1 cellular context compared by ENCODE assay signal in the genomic region with DNA sequence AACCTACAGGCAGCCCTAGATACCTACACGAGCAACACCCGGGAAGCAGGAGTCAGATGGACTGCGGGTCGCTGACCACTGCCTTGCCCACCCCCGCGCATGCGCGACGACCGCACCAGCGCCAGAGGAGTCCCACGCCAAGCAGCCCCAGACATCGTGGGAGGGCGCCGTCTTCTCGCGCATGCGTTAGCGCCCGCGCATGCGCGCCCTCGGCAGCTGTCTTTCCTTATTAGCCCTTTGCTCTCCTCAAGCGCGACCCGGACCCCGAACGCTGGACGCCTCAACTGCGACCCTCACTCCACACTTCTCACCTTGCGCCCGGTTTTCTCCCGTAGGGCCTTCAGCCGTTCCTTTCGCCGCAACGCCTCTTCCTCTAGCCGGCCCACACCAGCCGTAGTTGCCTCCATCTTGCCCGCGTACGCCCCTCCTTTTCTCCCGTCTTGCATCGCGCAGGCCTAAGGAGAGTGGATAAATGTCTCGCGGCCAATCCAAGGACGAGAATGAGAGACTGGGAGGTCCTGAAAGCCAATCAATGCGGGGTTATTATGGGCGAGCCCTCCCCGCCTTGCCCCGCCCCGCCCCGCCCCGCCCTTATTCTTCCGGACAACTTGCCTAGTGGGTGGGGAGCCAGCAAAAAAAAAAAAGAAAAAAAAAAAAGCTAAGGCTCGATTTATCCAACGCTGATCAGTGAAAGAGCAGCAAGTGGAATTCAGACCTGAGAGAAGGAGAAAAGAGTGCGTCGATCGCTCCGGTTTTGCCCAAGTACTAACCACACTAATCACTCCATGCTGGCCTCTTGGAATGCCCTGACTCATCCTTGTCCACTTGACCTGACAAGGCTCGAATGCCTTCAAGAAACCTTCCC.
TF ChIP-seq lines count a peak whose summit lies in the region.

A gene (minus strand): TSS at position 420 of the 865 bp plus-strand sequence. CDS start 13 bp downstream, at position 407.

TF ChIP-seq in K562, 482 proteins besides CTCF, POLR2A, EP300 and RAD21 (continued from another document and continues in another):
- no peak for TF ChIP-seq HDGF (IDR thresholded peaks at IDR 0.05)
- no peak for TF ChIP-seq ZNF253 (CRISPR knock-in tag; conservative IDR thresholded peaks at IDR 0.05)
- TF ChIP-seq RCOR1 (IDR thresholded peaks at IDR 0.05; ENCODE audit: borderline replicate concordance in 1 of 2, low read depth in 2 of 2, low read length in 2 of 2) = peak in 1 of 2 experiments; percentile 82; a peak in 3 of 4 replicates
- TF ChIP-seq, protein P1, sequence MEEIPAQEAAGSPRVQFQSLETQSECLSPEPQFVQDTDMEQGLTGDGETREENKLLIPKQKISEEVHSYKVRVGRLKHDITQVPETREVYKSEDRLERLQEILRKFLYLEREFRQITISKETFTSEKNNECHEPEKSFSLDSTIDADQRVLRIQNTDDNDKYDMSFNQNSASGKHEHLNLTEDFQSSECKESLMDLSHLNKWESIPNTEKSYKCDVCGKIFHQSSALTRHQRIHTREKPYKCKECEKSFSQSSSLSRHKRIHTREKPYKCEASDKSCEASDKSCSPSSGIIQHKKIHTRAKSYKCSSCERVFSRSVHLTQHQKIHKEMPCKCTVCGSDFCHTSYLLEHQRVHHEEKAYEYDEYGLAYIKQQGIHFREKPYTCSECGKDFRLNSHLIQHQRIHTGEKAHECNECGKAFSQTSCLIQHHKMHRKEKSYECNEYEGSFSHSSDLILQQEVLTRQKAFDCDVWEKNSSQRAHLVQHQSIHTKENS (CRISPR knock-in tag; IDR thresholded peaks at IDR 0.05) = no peak
- TF ChIP-seq TAF15 (IDR thresholded peaks at IDR 0.05; ENCODE audit: low read depth, low read length) = no peak
- TF ChIP-seq YBX1 (IDR thresholded peaks at IDR 0.05) = no peak
- TF ChIP-seq, protein P2, sequence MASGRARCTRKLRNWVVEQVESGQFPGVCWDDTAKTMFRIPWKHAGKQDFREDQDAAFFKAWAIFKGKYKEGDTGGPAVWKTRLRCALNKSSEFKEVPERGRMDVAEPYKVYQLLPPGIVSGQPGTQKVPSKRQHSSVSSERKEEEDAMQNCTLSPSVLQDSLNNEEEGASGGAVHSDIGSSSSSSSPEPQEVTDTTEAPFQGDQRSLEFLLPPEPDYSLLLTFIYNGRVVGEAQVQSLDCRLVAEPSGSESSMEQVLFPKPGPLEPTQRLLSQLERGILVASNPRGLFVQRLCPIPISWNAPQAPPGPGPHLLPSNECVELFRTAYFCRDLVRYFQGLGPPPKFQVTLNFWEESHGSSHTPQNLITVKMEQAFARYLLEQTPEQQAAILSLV (tag; IDR thresholded peaks at IDR 0.05) = no peak
- TF ChIP-seq, protein P3, sequence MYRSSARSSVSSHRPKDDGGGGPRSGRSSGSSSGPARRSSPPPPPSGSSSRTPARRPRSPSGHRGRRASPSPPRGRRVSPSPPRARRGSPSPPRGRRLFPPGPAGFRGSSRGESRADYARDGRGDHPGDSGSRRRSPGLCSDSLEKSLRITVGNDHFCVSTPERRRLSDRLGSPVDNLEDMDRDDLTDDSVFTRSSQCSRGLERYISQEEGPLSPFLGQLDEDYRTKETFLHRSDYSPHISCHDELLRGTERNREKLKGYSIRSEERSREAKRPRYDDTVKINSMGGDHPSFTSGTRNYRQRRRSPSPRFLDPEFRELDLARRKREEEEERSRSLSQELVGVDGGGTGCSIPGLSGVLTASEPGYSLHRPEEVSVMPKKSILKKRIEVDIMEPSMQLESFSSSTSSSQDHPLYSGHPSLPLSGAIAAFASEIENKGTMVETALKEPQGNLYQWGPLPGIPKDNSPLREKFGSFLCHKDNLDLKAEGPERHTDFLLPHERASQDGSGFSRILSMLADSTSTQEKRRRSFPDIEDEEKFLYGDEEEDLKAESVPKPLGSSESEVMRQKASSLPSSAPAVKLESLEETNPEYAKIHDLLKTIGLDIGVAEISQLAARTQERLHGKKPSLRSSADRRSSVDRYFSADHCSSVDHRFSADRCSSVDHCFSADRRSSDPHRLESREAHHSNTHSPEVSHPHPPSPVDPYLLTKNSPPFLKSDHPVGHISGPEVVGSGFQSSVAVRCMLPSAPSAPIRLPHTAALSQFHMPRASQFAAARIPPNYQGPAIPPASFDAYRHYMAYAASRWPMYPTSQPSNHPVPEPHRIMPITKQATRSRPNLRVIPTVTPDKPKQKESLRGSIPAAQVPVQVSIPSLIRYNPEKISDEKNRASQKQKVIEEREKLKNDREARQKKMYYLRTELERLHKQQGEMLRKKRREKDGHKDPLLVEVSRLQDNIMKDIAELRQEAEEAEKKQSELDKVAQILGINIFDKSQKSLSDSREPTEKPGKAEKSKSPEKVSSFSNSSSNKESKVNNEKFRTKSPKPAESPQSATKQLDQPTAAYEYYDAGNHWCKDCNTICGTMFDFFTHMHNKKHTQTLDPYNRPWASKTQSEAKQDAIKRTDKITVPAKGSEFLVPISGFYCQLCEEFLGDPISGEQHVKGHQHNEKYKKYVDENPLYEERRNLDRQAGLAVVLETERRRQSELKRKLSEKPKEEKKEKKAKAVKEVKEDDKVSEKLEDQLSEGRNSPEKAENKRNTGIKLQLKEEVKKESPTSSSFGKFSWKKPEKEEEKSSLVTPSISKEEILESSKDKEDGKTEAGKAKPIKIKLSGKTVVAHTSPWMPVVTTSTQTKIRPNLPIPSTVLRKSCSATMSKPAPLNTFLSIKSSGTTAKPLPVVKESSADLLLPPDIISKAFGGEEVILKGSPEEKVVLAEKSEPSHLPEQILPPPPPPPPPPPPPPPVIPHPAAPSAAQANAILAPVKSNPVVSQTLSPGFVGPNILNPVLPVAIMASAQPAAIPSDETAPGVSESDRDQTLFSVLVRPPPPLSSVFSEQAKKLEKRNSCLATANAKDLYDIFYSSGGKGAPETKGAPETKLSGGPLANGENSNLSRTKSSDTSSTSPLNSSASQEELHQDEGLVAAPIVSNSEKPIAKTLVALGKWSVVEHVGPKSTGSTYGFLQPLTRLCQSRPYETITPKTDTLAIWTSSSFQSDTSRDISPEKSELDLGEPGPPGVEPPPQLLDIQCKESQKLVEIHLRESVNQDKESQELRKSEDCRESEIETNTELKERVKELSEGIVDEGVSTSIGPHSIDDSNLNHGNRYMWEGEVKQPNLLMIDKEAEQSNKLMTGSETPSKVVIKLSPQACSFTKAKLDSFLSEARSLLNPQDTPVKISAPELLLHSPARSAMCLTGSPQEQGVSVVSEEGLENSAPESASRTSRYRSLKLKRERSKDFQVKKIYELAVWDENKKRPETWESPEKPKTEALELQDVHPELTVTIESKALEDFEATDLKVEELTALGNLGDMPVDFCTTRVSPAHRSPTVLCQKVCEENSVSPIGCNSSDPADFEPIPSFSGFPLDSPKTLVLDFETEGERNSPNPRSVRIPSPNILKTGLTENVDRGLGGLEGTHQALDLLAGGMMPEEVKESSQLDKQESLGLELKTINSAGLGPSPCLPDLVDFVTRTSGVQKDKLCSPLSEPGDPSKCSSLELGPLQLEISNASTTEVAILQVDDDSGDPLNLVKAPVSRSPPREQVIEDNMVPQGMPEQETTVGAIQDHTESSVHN (IDR thresholded peaks at IDR 0.05; ENCODE audit: borderline replicate concordance in 1 of 2, low read depth in 1 of 2) = no peak
- TF ChIP-seq RAD51 (IDR thresholded peaks at IDR 0.05; ENCODE audit: borderline replicate concordance, low read depth) = peak; percentile 51; the same call in 1 of the 2 replicates
- TF ChIP-seq ZNF75A (CRISPR knock-in tag; IDR thresholded peaks at IDR 0.05) = 0 out of 2 replicates have a peak, but pooled peaks have one; percentile 6
- TF ChIP-seq NFE2 (IDR thresholded peaks at IDR 0.05; ENCODE audit: low read depth) = peak; percentile 93
- TF ChIP-seq CSDE1 (IDR thresholded peaks at IDR 0.05) = no peak
- TF ChIP-seq, protein P4, sequence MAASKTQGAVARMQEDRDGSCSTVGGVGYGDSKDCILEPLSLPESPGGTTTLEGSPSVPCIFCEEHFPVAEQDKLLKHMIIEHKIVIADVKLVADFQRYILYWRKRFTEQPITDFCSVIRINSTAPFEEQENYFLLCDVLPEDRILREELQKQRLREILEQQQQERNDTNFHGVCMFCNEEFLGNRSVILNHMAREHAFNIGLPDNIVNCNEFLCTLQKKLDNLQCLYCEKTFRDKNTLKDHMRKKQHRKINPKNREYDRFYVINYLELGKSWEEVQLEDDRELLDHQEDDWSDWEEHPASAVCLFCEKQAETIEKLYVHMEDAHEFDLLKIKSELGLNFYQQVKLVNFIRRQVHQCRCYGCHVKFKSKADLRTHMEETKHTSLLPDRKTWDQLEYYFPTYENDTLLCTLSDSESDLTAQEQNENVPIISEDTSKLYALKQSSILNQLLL (CRISPR knock-in tag; IDR thresholded peaks at IDR 0.05; ENCODE audit: borderline replicate concordance) = no peak
- peak; percentile 49 to 76 for TF ChIP-seq TRIM24 (IDR thresholded peaks at IDR 0.05)
- no peak for TF ChIP-seq NFE2L1 (tag; IDR thresholded peaks at IDR 0.05; ENCODE audit: borderline replicate concordance, low read depth)
- no peak for TF ChIP-seq BDP1 (IDR thresholded peaks at IDR 0.05; ENCODE audit: insufficient read depth, insufficient read length)
- TF ChIP-seq ELF1 (tag; IDR thresholded peaks at IDR 0.05) = peak; percentile 86
- peak; percentile 100 for TF ChIP-seq ZNF766 (CRISPR knock-in tag; conservative IDR thresholded peaks at IDR 0.05)
- peak; percentile 49 for TF ChIP-seq ZNF436 (CRISPR knock-in tag; IDR thresholded peaks at IDR 0.05)
- TF ChIP-seq NFXL1 (CRISPR knock-in tag; IDR thresholded peaks at IDR 0.05) = no peak
- TF ChIP-seq KAT2B (IDR thresholded peaks at IDR 0.05; ENCODE audit: low read depth, low read length) = no peak
- no peak for TF ChIP-seq ZNF696 (CRISPR knock-in tag; conservative IDR thresholded peaks at IDR 0.05)
- 0 out of 4 replicates have a peak, but pooled peaks of 1 of the 2 experiments have one; percentile 20 for TF ChIP-seq FOXA3 (CRISPR knock-in tag; conservative IDR thresholded peaks at IDR 0.05 in 1 of 2, IDR thresholded peaks at IDR 0.05 in 1 of 2)
- no peak for TF ChIP-seq KDM1A (IDR thresholded peaks at IDR 0.05)
- TF ChIP-seq SRSF9 (IDR thresholded peaks at IDR 0.05; ENCODE audit: borderline replicate concordance, low read depth, low read length) = no peak
- TF ChIP-seq, protein P5, sequence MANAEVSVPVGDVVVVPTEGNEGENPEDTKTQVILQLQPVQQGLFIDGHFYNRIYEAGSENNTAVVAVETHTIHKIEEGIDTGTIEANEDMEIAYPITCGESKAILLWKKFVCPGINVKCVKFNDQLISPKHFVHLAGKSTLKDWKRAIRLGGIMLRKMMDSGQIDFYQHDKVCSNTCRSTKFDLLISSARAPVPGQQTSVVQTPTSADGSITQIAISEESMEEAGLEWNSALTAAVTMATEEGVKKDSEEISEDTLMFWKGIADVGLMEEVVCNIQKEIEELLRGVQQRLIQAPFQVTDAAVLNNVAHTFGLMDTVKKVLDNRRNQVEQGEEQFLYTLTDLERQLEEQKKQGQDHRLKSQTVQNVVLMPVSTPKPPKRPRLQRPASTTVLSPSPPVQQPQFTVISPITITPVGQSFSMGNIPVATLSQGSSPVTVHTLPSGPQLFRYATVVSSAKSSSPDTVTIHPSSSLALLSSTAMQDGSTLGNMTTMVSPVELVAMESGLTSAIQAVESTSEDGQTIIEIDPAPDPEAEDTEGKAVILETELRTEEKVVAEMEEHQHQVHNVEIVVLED (CRISPR knock-in tag; IDR thresholded peaks at IDR 0.05) = peak; percentile 50; the same call in 1 of the 2 replicates
- TF ChIP-seq, protein P6, sequence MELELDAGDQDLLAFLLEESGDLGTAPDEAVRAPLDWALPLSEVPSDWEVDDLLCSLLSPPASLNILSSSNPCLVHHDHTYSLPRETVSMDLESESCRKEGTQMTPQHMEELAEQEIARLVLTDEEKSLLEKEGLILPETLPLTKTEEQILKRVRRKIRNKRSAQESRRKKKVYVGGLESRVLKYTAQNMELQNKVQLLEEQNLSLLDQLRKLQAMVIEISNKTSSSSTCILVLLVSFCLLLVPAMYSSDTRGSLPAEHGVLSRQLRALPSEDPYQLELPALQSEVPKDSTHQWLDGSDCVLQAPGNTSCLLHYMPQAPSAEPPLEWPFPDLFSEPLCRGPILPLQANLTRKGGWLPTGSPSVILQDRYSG (tag; conservative IDR thresholded peaks at IDR 0.05; ENCODE audit: low read depth) = no peak
- TF ChIP-seq MAZ (CRISPR knock-in tag; conservative IDR thresholded peaks at IDR 0.05 in 1 of 2, IDR thresholded peaks at IDR 0.05 in 1 of 2) = peak; percentile 82 to 87
- TF ChIP-seq, protein P7, sequence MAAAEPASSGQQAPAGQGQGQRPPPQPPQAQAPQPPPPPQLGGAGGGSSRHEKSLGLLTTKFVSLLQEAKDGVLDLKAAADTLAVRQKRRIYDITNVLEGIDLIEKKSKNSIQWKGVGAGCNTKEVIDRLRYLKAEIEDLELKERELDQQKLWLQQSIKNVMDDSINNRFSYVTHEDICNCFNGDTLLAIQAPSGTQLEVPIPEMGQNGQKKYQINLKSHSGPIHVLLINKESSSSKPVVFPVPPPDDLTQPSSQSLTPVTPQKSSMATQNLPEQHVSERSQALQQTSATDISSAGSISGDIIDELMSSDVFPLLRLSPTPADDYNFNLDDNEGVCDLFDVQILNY (CRISPR knock-in tag; IDR thresholded peaks at IDR 0.05) = no peak; the same call in 1 of the 2 replicates
- TF ChIP-seq SNIP1 (IDR thresholded peaks at IDR 0.05; ENCODE audit: low read depth) = no peak
- TF ChIP-seq SETDB1 (IDR thresholded peaks at IDR 0.05; ENCODE audit: low read length) = peak; percentile 70
- TF ChIP-seq MYBL2 (IDR thresholded peaks at IDR 0.05; ENCODE audit: low read depth) = no peak
- TF ChIP-seq MYBL2 (CRISPR knock-in tag; IDR thresholded peaks at IDR 0.05; ENCODE audit: borderline replicate concordance) = no peak
- TF ChIP-seq ZZZ3 (IDR thresholded peaks at IDR 0.05) = no peak
- TF ChIP-seq, protein P8, sequence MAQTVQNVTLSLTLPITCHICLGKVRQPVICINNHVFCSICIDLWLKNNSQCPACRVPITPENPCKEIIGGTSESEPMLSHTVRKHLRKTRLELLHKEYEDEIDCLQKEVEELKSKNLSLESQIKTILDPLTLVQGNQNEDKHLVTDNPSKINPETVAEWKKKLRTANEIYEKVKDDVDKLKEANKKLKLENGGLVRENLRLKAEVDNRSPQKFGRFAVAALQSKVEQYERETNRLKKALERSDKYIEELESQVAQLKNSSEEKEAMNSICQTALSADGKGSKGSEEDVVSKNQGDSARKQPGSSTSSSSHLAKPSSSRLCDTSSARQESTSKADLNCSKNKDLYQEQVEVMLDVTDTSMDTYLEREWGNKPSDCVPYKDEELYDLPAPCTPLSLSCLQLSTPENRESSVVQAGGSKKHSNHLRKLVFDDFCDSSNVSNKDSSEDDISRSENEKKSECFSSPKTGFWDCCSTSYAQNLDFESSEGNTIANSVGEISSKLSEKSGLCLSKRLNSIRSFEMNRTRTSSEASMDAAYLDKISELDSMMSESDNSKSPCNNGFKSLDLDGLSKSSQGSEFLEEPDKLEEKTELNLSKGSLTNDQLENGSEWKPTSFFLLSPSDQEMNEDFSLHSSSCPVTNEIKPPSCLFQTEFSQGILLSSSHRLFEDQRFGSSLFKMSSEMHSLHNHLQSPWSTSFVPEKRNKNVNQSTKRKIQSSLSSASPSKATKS (CRISPR knock-in tag; IDR thresholded peaks at IDR 0.05) = 0 out of 2 replicates have a peak, but pooled peaks have one; percentile 51
- TF ChIP-seq ELF4 (CRISPR knock-in tag; IDR thresholded peaks at IDR 0.05) = peak; percentile 95
- no peak for TF ChIP-seq RBM25 (IDR thresholded peaks at IDR 0.05; ENCODE audit: low read depth, low read length, severe bottlenecking)
- TF ChIP-seq, protein P9, sequence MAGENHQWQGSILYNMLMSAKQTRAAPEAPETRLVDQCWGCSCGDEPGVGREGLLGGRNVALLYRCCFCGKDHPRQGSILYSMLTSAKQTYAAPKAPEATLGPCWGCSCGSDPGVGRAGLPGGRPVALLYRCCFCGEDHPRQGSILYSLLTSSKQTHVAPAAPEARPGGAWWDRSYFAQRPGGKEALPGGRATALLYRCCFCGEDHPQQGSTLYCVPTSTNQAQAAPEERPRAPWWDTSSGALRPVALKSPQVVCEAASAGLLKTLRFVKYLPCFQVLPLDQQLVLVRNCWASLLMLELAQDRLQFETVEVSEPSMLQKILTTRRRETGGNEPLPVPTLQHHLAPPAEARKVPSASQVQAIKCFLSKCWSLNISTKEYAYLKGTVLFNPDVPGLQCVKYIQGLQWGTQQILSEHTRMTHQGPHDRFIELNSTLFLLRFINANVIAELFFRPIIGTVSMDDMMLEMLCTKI (IDR thresholded peaks at IDR 0.05; ENCODE audit: partially characterized antibody) = no peak
- TF ChIP-seq ZNF165 (CRISPR knock-in tag; IDR thresholded peaks at IDR 0.05; ENCODE audit: borderline replicate concordance) = no peak
